ENCODE assay signal across 17 cellular contexts in the genomic region with DNA sequence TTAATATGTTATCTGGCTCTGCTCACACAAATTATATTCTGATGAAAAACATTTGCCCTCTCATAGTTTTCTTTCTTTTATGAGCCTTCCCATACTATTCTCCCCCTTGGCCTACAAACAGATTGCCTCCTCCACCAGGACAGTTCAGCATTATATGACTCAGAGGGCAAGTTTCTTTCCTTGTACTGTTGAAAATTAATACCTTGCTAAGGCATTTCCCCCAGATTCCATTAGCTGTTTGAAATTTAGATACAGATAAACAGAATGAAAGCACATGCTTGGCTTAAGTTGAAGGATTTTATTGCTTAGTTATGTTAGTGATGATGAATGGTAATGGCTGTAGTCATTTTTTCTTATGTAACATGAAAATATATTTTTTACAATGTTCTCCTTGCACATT.
"Had no signal": no experiment of that assay in that cellular context is flagged by ENCODE, and none has a peak within 500 bp of the region (broad histone marks: within the 10 kb centered on the region; RNA-seq: fewer than 3 reads in every experiment).

No MANE protein-coding gene starts in this region.

- H3K4me3 ChIP-seq: adrenal gland, mucosa of descending colon had no signal

- H3K36me3 Mint-ChIP-seq: activated naive CD4-positive, alpha-beta T cell treated with anti-CD3 and anti-CD28 coated beads, Interleukin-2, amount 50 U/mL, for 72 hours; naive B cell had no signal

- DNase-seq: activated CD4-positive, alpha-beta T cell treated with anti-CD3 and anti-CD28 coated beads, Interleukin-2, amount 50 U/mL, for 48 hours; activated gamma-delta T cell treated with Interleukin-2 at 50 U/mL for 16 hours; adrenal gland; endodermal cell; erythroblast; hypothalamus; kidney; left ventricle myocardium superior; mucosa of descending colon; naive B cell; retina; stimulated activated CD8-positive, alpha-beta memory T cell treated with anti-CD3 and anti-CD28 coated beads, Interleukin-4, amount 100 ng/mL, for 48 hours; stimulated activated naive CD4-positive, alpha-beta T cell; T-helper 17 cell had no signal

- H3K27me3 Mint-ChIP-seq: naive B cell, T-helper 17 cell had no signal

- H3K4me1 ChIP-seq: adrenal gland had no signal

- H3K27ac ChIP-seq: adrenal gland, neutrophil had no signal

- H3K9me3 Mint-ChIP-seq: endodermal cell had no signal

- H3K4me1 Mint-ChIP-seq: naive B cell, T-helper 17 cell had no signal

- H3K36me3 ChIP-seq: adrenal gland, neutrophil had no signal

- H3K27ac Mint-ChIP-seq: activated naive CD4-positive, alpha-beta T cell treated with anti-CD3 and anti-CD28 coated beads, Interleukin-2, amount 50 U/mL, for 72 hours; activated T-helper 1 cell treated with anti-CD3 and anti-CD28 coated beads, Interleukin-12 subunit alpha, Interleukin-12 subunit beta, Interleukin-2, Interleukin-4 antibody, amounts not matched to agents 30 ng/mL and 10 ng/mL and 1 ng/mL, durations not matched to agents 14 hours and 24 hours and 36 hours; endodermal cell; naive B cell; T-helper 17 cell had no signal

- H3K9me3 ChIP-seq: adrenal gland, mucosa of descending colon, neutrophil had no signal

- H3K27me3 ChIP-seq: adrenal gland, neutrophil had no signal

- ATAC-seq: activated naive CD4-positive, alpha-beta T cell treated with anti-CD3 and anti-CD28 coated beads, Interleukin-2, amount 50 U/mL, for 72 hours; left ventricle myocardium superior; mucosa of descending colon; T-helper 17 cell had no signal

- H3K4me3 Mint-ChIP-seq: activated T-helper 1 cell treated with anti-CD3 and anti-CD28 coated beads, Interleukin-12 subunit alpha, Interleukin-12 subunit beta, Interleukin-2, Interleukin-4 antibody, amounts not matched to agents 30 ng/mL and 10 ng/mL and 1 ng/mL, durations not matched to agents 14 hours and 24 hours and 36 hours; endodermal cell; naive B cell; T-helper 17 cell had no signal
